In genomic region chr7:133203490-133203889, GRCh38 we compare ENCODE assay signal across 7 cellular contexts.
"Had no signal": no experiment of that assay in that cellular context is flagged by ENCODE, and none has a peak within 500 bp of the region (broad histone marks: within the 10 kb centered on the region; RNA-seq: fewer than 3 reads in every experiment).

No MANE protein-coding gene starts in this region.

- H3K27ac ChIP-seq: HL-60 had no signal

- H3K27ac Mint-ChIP-seq: IgD-negative memory B cell had no signal

- H3K4me1 Mint-ChIP-seq: IgD-negative memory B cell had no signal

- DNase-seq: IMR-90, KBM-7, KG1 had no signal

- H3K4me3 Mint-ChIP-seq: IgD-negative memory B cell had no signal

- ATAC-seq: HepG2 had no signal

- FAIRE-seq: HepG2, HTR-8/SVneo had no signal
